ENCODE assay signal across 27 cellular contexts in genomic region chr3:128429275-128429674, GRCh38. TPM values are rescaled to one million over a fixed set of nuclear protein-coding genes. Genes with fewer than 3 reads are reported as not detected.
"Had no signal": no experiment of that assay in that cellular context is flagged by ENCODE, and none has a peak within 500 bp of the region (broad histone marks: within the 10 kb centered on the region; RNA-seq: fewer than 3 reads in every experiment).

No MANE protein-coding gene starts in this region.

- DNase-seq: IMR-90, Karpas-422, KG1, MG63, NCI-H1092, NCI-H1105 treated with DMSO at 0.1 percent for 48 hours, NCI-H1417 treated with DMSO at 0.1 percent for 48 hours, NCI-H146, NCI-H1694 treated with DMSO at 0.1 percent for 48 hours, NCI-H1930, NCI-H2081, NCI-H2107, NCI-H2227 treated with DMSO at 0.1 percent for 48 hours, NCI-H524 treated with DMSO at 0.1 percent for 48 hours, NCI-H69, NCI-H774, PC-3, Peyer's patch, Right ventricle myocardium superior, SIG-M5 had no signal

- ATAC-seq: HepG2, PC-3 had no signal

- H3K4me3 ChIP-seq: MG63, Peyer's patch, SJSA1, SK-N-MC had no signal

- H3K27me3 ChIP-seq: MG63 had no signal

- H3K36me3 ChIP-seq: MG63, Peyer's patch, SJSA1 had no signal

- H3K9me3 ChIP-seq: MG63, Peyer's patch, SJSA1 had no signal

- FAIRE-seq: HepG2 had no signal

- H3K27ac ChIP-seq: Peyer's patch, SJSA1, SK-N-MC had no signal

RNA-seq across cellular contexts. Expression of gene DNAJB8, which starts 37.4 kb away (rescaled TPM):
- total RNA-seq: HepG2, HT1080, IMR-90, NCI-H460, OCI-LY7, PC-3, Peyer's patch, Right ventricle myocardium superior, RPMI7951, SJSA1 had no signal
- polyA plus RNA-seq: HepG2, IMR-90 had no signal
